20 cellular contexts compared by ENCODE assay signal in genomic region chr20:33348136-33348937, GRCh38.
"Had no signal": no experiment of that assay in that cellular context is flagged by ENCODE, and none has a peak within 500 bp of the region (broad histone marks: within the 10 kb centered on the region; RNA-seq: fewer than 3 reads in every experiment).

No MANE protein-coding gene starts in this region.

- H3K4me3 Mint-ChIP-seq: activated B cell treated with CpG ODN at 0.5 μM for 24 hours; activated CD8-positive, alpha-beta T cell treated with anti-CD3 and anti-CD28 coated beads for 36 hours; activated naive CD4-positive, alpha-beta T cell treated with anti-CD3 and anti-CD28 coated beads, Interleukin-2, amount 10 ng/mL, durations not matched to agents 7 days and 5 days; activated naive CD8-positive, alpha-beta T cell treated with anti-CD3 and anti-CD28 coated beads, Interleukin-2, amount 50 U/mL, for 24 hours; activated T-cell treated with anti-CD3 and anti-CD28 coated beads, Interleukin-2, amount 50 U/mL, for 24 hours; stimulated activated effector memory CD8-positive, alpha-beta T cell treated with anti-CD3 and anti-CD28 coated beads, Interleukin-12 subunit alpha, Interleukin-12 subunit beta, amount 100 ng/mL, for 72 hours; T-cell had no signal

- H3K4me2 ChIP-seq: smooth muscle cell had no signal

- H3K9me3 ChIP-seq: esophagus muscularis mucosa, ovary, stomach, testis, upper lobe of left lung had no signal

- H3K4me1 ChIP-seq: esophagus muscularis mucosa, stomach, testis, upper lobe of left lung had no signal

- H3K4me3 ChIP-seq: esophagus muscularis mucosa, ovary, smooth muscle cell, stomach, testis, upper lobe of left lung had no signal

- H3K27me3 ChIP-seq: brain microvascular endothelial cell, esophagus muscularis mucosa, ovary, stomach, testis, upper lobe of left lung had no signal

- H3K4me1 Mint-ChIP-seq: activated B cell treated with CpG ODN at 0.5 μM for 24 hours; activated naive CD4-positive, alpha-beta T cell treated with anti-CD3 and anti-CD28 coated beads, Interleukin-2, amount 10 ng/mL, durations not matched to agents 7 days and 5 days had no signal

- H3K27ac Mint-ChIP-seq: activated B cell treated with CpG ODN at 0.5 μM for 24 hours; activated CD8-positive, alpha-beta T cell treated with anti-CD3 and anti-CD28 coated beads for 36 hours; activated naive CD4-positive, alpha-beta T cell treated with anti-CD3 and anti-CD28 coated beads, Interleukin-2, amount 10 ng/mL, durations not matched to agents 7 days and 5 days; activated naive CD8-positive, alpha-beta T cell treated with anti-CD3 and anti-CD28 coated beads, Interleukin-2, amount 50 U/mL, for 24 hours; activated T-cell treated with anti-CD3 and anti-CD28 coated beads, Interleukin-2, amount 50 U/mL, for 24 hours; activated T-helper 2 cell treated with anti-CD3 and anti-CD28 coated beads, Interferon-gamma antibody, Interleukin-2, Interleukin-4, amounts not matched to agents 10 μg/mL and 5 μg/mL and 100 μg/mL, durations not matched to agents 14 hours and 24 hours and 36 hours; stimulated activated effector memory CD8-positive, alpha-beta T cell treated with anti-CD3 and anti-CD28 coated beads, Interleukin-12 subunit alpha, Interleukin-12 subunit beta, amount 100 ng/mL, for 72 hours; T-cell had no signal

- H3K27ac ChIP-seq: brain microvascular endothelial cell, esophagus muscularis mucosa, ovary, stomach, testis, upper lobe of left lung had no signal

- H3K9me3 Mint-ChIP-seq: activated B cell treated with CpG ODN at 0.5 μM for 24 hours; activated CD8-positive, alpha-beta T cell treated with anti-CD3 and anti-CD28 coated beads for 36 hours; activated naive CD4-positive, alpha-beta T cell treated with anti-CD3 and anti-CD28 coated beads, Interleukin-2, amount 10 ng/mL, durations not matched to agents 7 days and 5 days; activated naive CD8-positive, alpha-beta T cell treated with anti-CD3 and anti-CD28 coated beads, Interleukin-2, amount 50 U/mL, for 24 hours; activated T-cell treated with anti-CD3 and anti-CD28 coated beads, Interleukin-2, amount 50 U/mL, for 24 hours; activated T-helper 2 cell treated with anti-CD3 and anti-CD28 coated beads, Interferon-gamma antibody, Interleukin-2, Interleukin-4, amounts not matched to agents 10 μg/mL and 5 μg/mL and 100 μg/mL, durations not matched to agents 14 hours and 24 hours and 36 hours; stimulated activated effector memory CD8-positive, alpha-beta T cell treated with anti-CD3 and anti-CD28 coated beads, Interleukin-12 subunit alpha, Interleukin-12 subunit beta, amount 100 ng/mL, for 72 hours; T-cell had no signal

- DNase-seq: activated B cell treated with CpG ODN at 0.5 μM for 24 hours; activated CD4-positive, alpha-beta T cell treated with anti-CD3 and anti-CD28 coated beads for 4 hours; activated CD8-positive, alpha-beta T cell treated with anti-CD3 and anti-CD28 coated beads for 36 hours; activated naive CD4-positive, alpha-beta T cell treated with anti-CD3 and anti-CD28 coated beads, Interleukin-2, amount 10 ng/mL, durations not matched to agents 7 days and 5 days; activated naive CD8-positive, alpha-beta T cell treated with anti-CD3 and anti-CD28 coated beads, Interleukin-2, amount 50 U/mL, for 24 hours; activated T-cell treated with anti-CD3 and anti-CD28 coated beads, Interleukin-2, amount 50 U/mL, for 24 hours; anterior cingulate cortex; brain microvascular endothelial cell; central memory CD4-positive, alpha-beta T cell; cortex of kidney; ovary; stimulated activated CD4-positive, alpha-beta T cell treated with anti-CD3 and anti-CD28 coated beads, Interleukin-4, amount 100 ng/mL, for 24 hours; stomach; T-cell; testis; upper lobe of left lung had no signal

- H3K36me3 ChIP-seq: brain microvascular endothelial cell, ovary had no signal

- H3K27me3 Mint-ChIP-seq: activated B cell treated with CpG ODN at 0.5 μM for 24 hours; activated CD8-positive, alpha-beta T cell treated with anti-CD3 and anti-CD28 coated beads for 36 hours; activated naive CD4-positive, alpha-beta T cell treated with anti-CD3 and anti-CD28 coated beads, Interleukin-2, amount 10 ng/mL, durations not matched to agents 7 days and 5 days; activated naive CD8-positive, alpha-beta T cell treated with anti-CD3 and anti-CD28 coated beads, Interleukin-2, amount 50 U/mL, for 24 hours; activated T-cell treated with anti-CD3 and anti-CD28 coated beads, Interleukin-2, amount 50 U/mL, for 24 hours; T-cell had no signal
